20 cellular contexts compared by ENCODE assay signal in genomic region chr11:1400168-1401000, GRCh38. TPM values are rescaled to one million over a fixed set of nuclear protein-coding genes. Genes with fewer than 3 reads are reported as not detected.
"Had no signal": no experiment of that assay in that cellular context is flagged by ENCODE, and none has a peak within 500 bp of the region (broad histone marks: within the 10 kb centered on the region; RNA-seq: fewer than 3 reads in every experiment).

No MANE protein-coding gene starts in this region.

- H3K4me1 ChIP-seq: colonic mucosa, foreskin keratinocyte, transverse colon had no signal

- H3K36me3 ChIP-seq: colonic mucosa, ovary, sigmoid colon, thoracic aorta, transverse colon had no signal

- H3K4me3 ChIP-seq: colonic mucosa, ovary, sigmoid colon, skin epidermis, thoracic aorta, transverse colon had no signal

- DNase-seq: cerebellar nuclear complex; colonic mucosa; dermis blood vessel endothelial cell; effector CD4-positive, alpha-beta T cell; endodermal cell; erythroblast; foreskin keratinocyte; immature natural killer cell; left colon; mammary epithelial cell; sigmoid colon; stimulated activated CD4-positive, alpha-beta T cell treated with anti-CD3 and anti-CD28 coated beads, Interleukin-2, amount 100 ng/mL, for 24 hours; stimulated activated CD4-positive, alpha-beta T cell treated with anti-CD3 and anti-CD28 coated beads, Interleukin-4, amount 100 ng/mL, for 4 hours; stimulated activated naive B cell treated with anti-CD40 and anti-IgM and Interleukin-4, amounts not matched to agents 10 μg/mL and 1 μg/mL and 100 μg/mL, for 72 hours; stimulated activated naive CD8-positive, alpha-beta T cell treated with anti-CD3 and anti-CD28 coated beads, Interleukin-15, amount 100 ng/mL, for 72 hours; transverse colon had no signal

- H3K27ac ChIP-seq: colonic mucosa, foreskin keratinocyte, ovary, sigmoid colon, skin epidermis, thoracic aorta, transverse colon had no signal

- ATAC-seq: foreskin keratinocyte; stimulated activated naive CD8-positive, alpha-beta T cell treated with anti-CD3 and anti-CD28 coated beads, Interleukin-15, amount 100 ng/mL, for 72 hours had no signal

- H3K27me3 ChIP-seq: colonic mucosa, foreskin keratinocyte, ovary had no signal

- H3K9me3 ChIP-seq: colonic mucosa, ovary, sigmoid colon, thoracic aorta, transverse colon had no signal

RNA-seq across cellular contexts. Expression of gene BRSK2, which starts 10.7 kb away (rescaled TPM):
- polyA plus RNA-seq: naive thymus-derived CD8-positive, alpha-beta T cell had no signal
